Comparison of ENCODE assay signal across 13 cellular contexts in the genomic region with DNA sequence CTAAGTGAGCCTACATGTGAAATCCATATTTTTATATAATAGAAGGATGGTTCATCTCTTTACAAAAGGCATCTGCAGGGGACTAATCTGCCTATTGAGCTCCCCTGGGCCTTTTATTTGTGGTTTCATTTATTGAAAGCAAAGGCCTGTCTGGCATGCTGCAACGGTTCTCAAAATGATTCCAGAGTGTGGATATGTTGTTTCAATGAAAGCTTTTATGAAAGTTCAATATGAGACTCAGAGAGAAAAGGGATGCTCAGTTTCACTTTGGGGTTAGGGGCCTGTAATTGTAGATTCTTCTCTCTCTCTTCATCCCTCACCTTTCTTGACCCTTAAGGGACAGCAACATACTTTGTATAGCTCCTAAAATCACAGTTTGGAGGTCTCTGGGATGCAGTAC.
A peak's percentile ranks its signal among the peaks of the same experiment; 100 is the strongest.
DNase-seq lines count a peak whose midpoint lies in the region; ATAC-seq lines count a peak whose summit lies in the region.
"Had no signal": no experiment of that assay in that cellular context is flagged by ENCODE, and none has a peak within 500 bp of the region (broad histone marks: within the 10 kb centered on the region; RNA-seq: fewer than 3 reads in every experiment).

No MANE protein-coding gene starts in this region.

- no peak for DNase-seq in activated T-cell treated with anti-CD3 and anti-CD28 coated beads, Interleukin-2, amount 50 U/mL, for 72 hours
- no peak for DNase-seq in activated T-cell treated with anti-CD3 and anti-CD28 coated beads, Interleukin-2, amount 50 U/mL, for 1 hour
- peak in 1 of 2 donors; percentile 46 for DNase-seq in stimulated activated effector memory CD8-positive, alpha-beta T cell treated with anti-CD3 and anti-CD28 coated beads, Interleukin-12 subunit alpha, Interleukin-12 subunit beta, amount 100 ng/mL, for 72 hours (ENCODE audit: low spot score in 2 of 2)
- DNase-seq in NCI-H1048 (lab: John Stamatoyannopoulos, UW) (no peak), G401 (ENCODE audit: low spot score) (no peak), CD1c-positive myeloid dendritic cell (ENCODE audit: extremely low spot score) (no peak)
- DNase-seq: activated CD8-positive, alpha-beta memory T cell treated with anti-CD3 and anti-CD28 coated beads for 24 hours; naive B cell; Peyer's patch had no signal

- peak overlapping the region; percentile 73 for H3K27ac Mint-ChIP-seq in activated T-cell treated with anti-CD3 and anti-CD28 coated beads, Interleukin-2, amount 50 U/mL, for 72 hours
- peak overlapping the region; percentile 43 for H3K27ac Mint-ChIP-seq in stimulated activated effector memory CD8-positive, alpha-beta T cell treated with anti-CD3 and anti-CD28 coated beads, Interleukin-12 subunit alpha, Interleukin-12 subunit beta, amount 100 ng/mL, for 72 hours

- H3K9me3 ChIP-seq in KOPT-K1 (ENCODE audit: insufficient read depth, low read length, poor library complexity, severe bottlenecking), result no peaks in the 10 kb centered on the region
- H3K9me3 ChIP-seq: esophagus muscularis mucosa, Peyer's patch had no signal

- H3K27me3 Mint-ChIP-seq in activated T-cell treated with anti-CD3 and anti-CD28 coated beads, Interleukin-2, amount 50 U/mL, for 72 hours (ENCODE audit: low read depth), result peaks cover 26% of the 10 kb centered on the region
- H3K27me3 Mint-ChIP-seq: naive B cell had no signal

- ATAC-seq in activated T-cell treated with anti-CD3 and anti-CD28 coated beads, Interleukin-2, amount 50 U/mL, for 72 hours (replicated peaks in 1 of 2), result peak; percentile 35 to 41
- peak; percentile 24 for ATAC-seq in GM21825 (IDR thresholded peaks at IDR 0.05; ENCODE audit: unreplicated experiment)
- ATAC-seq in stimulated activated effector memory CD8-positive, alpha-beta T cell treated with anti-CD3 and anti-CD28 coated beads, Interleukin-12 subunit alpha, Interleukin-12 subunit beta, amount 100 ng/mL, for 72 hours, result peak; percentile 52
- ATAC-seq: left lobe of liver had no signal

- H3K36me3 ChIP-seq in KOPT-K1 (ENCODE audit: insufficient read depth, low read length), result no peaks in the 10 kb centered on the region
- H3K36me3 ChIP-seq: esophagus muscularis mucosa, Peyer's patch had no signal

- peak overlapping the region; percentile 84 for H3K27ac ChIP-seq in KOPT-K1 (ENCODE audit: low read depth, low read length, poor library complexity, severe bottlenecking)
- H3K27ac ChIP-seq: esophagus muscularis mucosa, Peyer's patch had no signal

- no peaks in the 10 kb centered on the region for H3K9me3 Mint-ChIP-seq in activated T-cell treated with anti-CD3 and anti-CD28 coated beads, Interleukin-2, amount 50 U/mL, for 72 hours
- no peaks in the 10 kb centered on the region for H3K9me3 Mint-ChIP-seq in stimulated activated effector memory CD8-positive, alpha-beta T cell treated with anti-CD3 and anti-CD28 coated beads, Interleukin-12 subunit alpha, Interleukin-12 subunit beta, amount 100 ng/mL, for 72 hours

- no peaks in the 10 kb centered on the region for H3K36me3 Mint-ChIP-seq in activated T-cell treated with anti-CD3 and anti-CD28 coated beads, Interleukin-2, amount 50 U/mL, for 72 hours (ENCODE audit: insufficient read depth in 2 of 2)
- H3K36me3 Mint-ChIP-seq in stimulated activated effector memory CD8-positive, alpha-beta T cell treated with anti-CD3 and anti-CD28 coated beads, Interleukin-12 subunit alpha, Interleukin-12 subunit beta, amount 100 ng/mL, for 72 hours, result no peaks in the 10 kb centered on the region
- H3K36me3 Mint-ChIP-seq: naive B cell had no signal

- peak overlapping the region; percentile 15 to 66 for H3K4me3 Mint-ChIP-seq in activated T-cell treated with anti-CD3 and anti-CD28 coated beads, Interleukin-2, amount 50 U/mL, for 72 hours
- peak overlapping the region; percentile 19 for H3K4me3 Mint-ChIP-seq in stimulated activated effector memory CD8-positive, alpha-beta T cell treated with anti-CD3 and anti-CD28 coated beads, Interleukin-12 subunit alpha, Interleukin-12 subunit beta, amount 100 ng/mL, for 72 hours

- H3K4me1 Mint-ChIP-seq in activated T-cell treated with anti-CD3 and anti-CD28 coated beads, Interleukin-2, amount 50 U/mL, for 72 hours (ENCODE audit: low read depth), result peaks cover 24% of the 10 kb centered on the region
- peaks cover 30% of the 10 kb centered on the region for H3K4me1 Mint-ChIP-seq in stimulated activated effector memory CD8-positive, alpha-beta T cell treated with anti-CD3 and anti-CD28 coated beads, Interleukin-12 subunit alpha, Interleukin-12 subunit beta, amount 100 ng/mL, for 72 hours

- in situ Hi-C loops in G401 (cut with HindIII; ENCODE audit: low sequenced_read_pairs), result no loop called here
